ENCODE assay signal across 24 cellular contexts in the genomic region with DNA sequence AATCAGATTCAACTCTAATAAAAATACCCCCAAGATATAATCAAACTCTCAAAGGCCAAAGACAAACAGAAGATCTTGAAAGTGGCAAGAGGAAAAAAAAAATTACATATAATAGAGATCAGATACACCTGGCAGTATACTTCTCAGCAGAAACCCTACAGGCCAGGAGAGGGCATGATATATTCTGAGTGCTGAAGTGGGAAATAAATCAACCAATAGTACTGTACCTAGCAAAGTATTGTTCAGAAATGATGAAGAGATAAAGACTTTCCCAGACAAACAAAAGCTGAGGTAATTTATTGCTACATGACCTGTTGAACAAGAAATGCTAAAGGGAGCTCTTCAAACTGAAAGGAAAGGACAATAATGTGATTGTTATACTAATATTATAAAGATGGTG.
"Had no signal": no experiment of that assay in that cellular context is flagged by ENCODE, and none has a peak within 500 bp of the region (broad histone marks: within the 10 kb centered on the region; RNA-seq: fewer than 3 reads in every experiment).

No MANE protein-coding gene starts in this region.

- H3K27me3 Mint-ChIP-seq: dendritic cell treated with granulocyte-macrophage colony-stimulating factor and Interleukin-4, amounts not matched to agents 40 ng/mL and 50 ng/mL, for 4 days; memory B cell; progenitor cell of endocrine pancreas; stimulated activated naive B cell treated with anti-CD40 and anti-IgM and Interleukin-4, amounts not matched to agents 10 μg/mL and 1 μg/mL and 100 μg/mL, for 72 hours; stimulated activated naive CD8-positive, alpha-beta T cell treated with anti-CD3 and anti-CD28 coated beads, Interleukin-15, Interleukin-2, amounts not matched to agents 100 ng/mL and 50 ng/mL, for 24 hours had no signal

- H3K27ac Mint-ChIP-seq: dendritic cell treated with granulocyte-macrophage colony-stimulating factor and Interleukin-4, amounts not matched to agents 40 ng/mL and 50 ng/mL, for 4 days; memory B cell; mesothelial cell of epicardium; naive B cell; nephron; neural progenitor cell; progenitor cell of endocrine pancreas; stimulated activated naive B cell treated with anti-CD40 and anti-IgM and Interleukin-4, amounts not matched to agents 10 μg/mL and 1 μg/mL and 100 μg/mL, for 72 hours; stimulated activated naive CD8-positive, alpha-beta T cell treated with anti-CD3 and anti-CD28 coated beads, Interleukin-15, Interleukin-2, amounts not matched to agents 100 ng/mL and 50 ng/mL, for 24 hours had no signal

- H3K4me3 Mint-ChIP-seq: dendritic cell treated with granulocyte-macrophage colony-stimulating factor and Interleukin-4, amounts not matched to agents 40 ng/mL and 50 ng/mL, for 4 days; memory B cell; mesothelial cell of epicardium; nephron; neural progenitor cell; stimulated activated naive B cell treated with anti-CD40 and anti-IgM and Interleukin-4, amounts not matched to agents 10 μg/mL and 1 μg/mL and 100 μg/mL, for 72 hours; stimulated activated naive CD8-positive, alpha-beta T cell treated with anti-CD3 and anti-CD28 coated beads, Interleukin-15, Interleukin-2, amounts not matched to agents 100 ng/mL and 50 ng/mL, for 24 hours had no signal

- H3K36me3 Mint-ChIP-seq: stimulated activated naive B cell treated with anti-CD40 and anti-IgM and Interleukin-4, amounts not matched to agents 10 μg/mL and 1 μg/mL and 100 μg/mL, for 72 hours had no signal

- H3K4me1 Mint-ChIP-seq: memory B cell; mesothelial cell of epicardium; naive B cell; nephron; neural progenitor cell; stimulated activated naive B cell treated with anti-CD40 and anti-IgM and Interleukin-4, amounts not matched to agents 10 μg/mL and 1 μg/mL and 100 μg/mL, for 72 hours had no signal

- FAIRE-seq: frontal cortex, kidney, small intestine had no signal

- ATAC-seq: left lobe of liver; mucosa of descending colon; right lobe of liver; stimulated activated naive B cell treated with anti-CD40 and anti-IgM and Interleukin-4, amounts not matched to agents 10 μg/mL and 1 μg/mL and 100 μg/mL, for 72 hours; upper lobe of right lung had no signal

- DNase-seq: colonic mucosa; effector CD8-positive, alpha-beta T cell; erythroblast; kidney; mucosa of descending colon; naive B cell; right lobe of liver; small intestine; stimulated activated CD4-positive, alpha-beta T cell treated with anti-CD3 and anti-CD28 coated beads, Interleukin-15, amount 100 ng/mL, for 24 hours; stimulated activated CD4-positive, alpha-beta T cell treated with anti-CD3 and anti-CD28 coated beads, Interleukin-2, amount 100 ng/mL, for 48 hours; stimulated activated naive B cell treated with anti-CD40 and anti-IgM and Interleukin-4, amounts not matched to agents 10 μg/mL and 1 μg/mL and 100 μg/mL, for 72 hours; transverse colon; upper lobe of right lung had no signal

- H3K27ac ChIP-seq: colonic mucosa, neural progenitor cell, parathyroid adenoma, right lobe of liver, transverse colon, upper lobe of right lung, vagina had no signal
